Comparison of ENCODE assay signal across 12 cellular contexts in genomic region chr2:67311536-67311935, GRCh38.
DNase-seq lines count a peak whose midpoint lies in the region; ATAC-seq and TF ChIP-seq lines count a peak whose summit lies in the region.
"Had no signal": no experiment of that assay in that cellular context is flagged by ENCODE, and none has a peak within 500 bp of the region (broad histone marks: within the 10 kb centered on the region; RNA-seq: fewer than 3 reads in every experiment).

No MANE protein-coding gene starts in this region.

- no peak overlapping the region for H3K56ac ChIP-seq in mesendoderm (ENCODE audit: low read length)

- H4K20me1 ChIP-seq in osteoblast (ENCODE audit: insufficient read depth, low read length), result no peaks in the 10 kb centered on the region

- H3K4me3 Mint-ChIP-seq in activated CD8-positive, alpha-beta T cell treated with anti-CD3 and anti-CD28 coated beads for 36 hours, result no peak overlapping the region

- H3K36me3 ChIP-seq in osteoblast (ENCODE audit: insufficient read depth, low read length) (no peaks in the 10 kb centered on the region), mesendoderm (ENCODE audit: control insufficient read depth, insufficient read depth, low read length) (no peaks in the 10 kb centered on the region)
- H3K36me3 ChIP-seq: ascending aorta had no signal

- H2AK5ac ChIP-seq in mesendoderm (ENCODE audit: low read length), result no peak overlapping the region

- no peak for TF ChIP-seq CTCF in choroid plexus epithelial cell (conservative IDR thresholded peaks at IDR 0.05; ENCODE audit: low read depth, low read length)
- TF ChIP-seq CTCF in osteoblast (IDR thresholded peaks at IDR 0.05; ENCODE audit: extremely low read depth, low read depth, low read length), result no peak
- no peak for TF ChIP-seq CTCF in activated CD8-positive, alpha-beta T cell treated with anti-CD3 and anti-CD28 coated beads for 36 hours (IDR thresholded peaks at IDR 0.05)

- H3K4me3 ChIP-seq in choroid plexus epithelial cell (ENCODE audit: low read depth, low read length) (no peak overlapping the region), osteoblast (ENCODE audit: insufficient read depth, low read length) (no peak overlapping the region), mesendoderm (ENCODE audit: low read length) (no peak overlapping the region)
- H3K4me3 ChIP-seq: ascending aorta had no signal

- no peak overlapping the region for H3K27ac Mint-ChIP-seq in activated CD8-positive, alpha-beta T cell treated with anti-CD3 and anti-CD28 coated beads for 36 hours

- CTCF ChIA-PET in activated CD8-positive, alpha-beta T cell treated with anti-CD3 and anti-CD28 coated beads for 36 hours (lab: Charles Lee), result no interaction called here

- H3K27me3 Mint-ChIP-seq in activated CD8-positive, alpha-beta T cell treated with anti-CD3 and anti-CD28 coated beads for 36 hours, result peaks cover 9% of the 10 kb centered on the region

- H3K27ac ChIP-seq in osteoblast (ENCODE audit: low read depth, low read length) (no peak overlapping the region), mesendoderm (ENCODE audit: low read depth, low read length) (no peak overlapping the region)
- H3K27ac ChIP-seq: ascending aorta had no signal

- ATAC-seq in activated CD8-positive, alpha-beta T cell treated with anti-CD3 and anti-CD28 coated beads for 36 hours, result no peak
- ATAC-seq in GM18502 (IDR thresholded peaks at IDR 0.05; ENCODE audit: poor library complexity, unreplicated experiment), result no peak

- H2BK15ac ChIP-seq in mesendoderm (replicated peaks; ENCODE audit: low read depth), result no peak overlapping the region

- no peak overlapping the region for H3K23ac ChIP-seq in mesendoderm (ENCODE audit: low read length)

- no peak overlapping the region for H4K5ac ChIP-seq in mesendoderm (ENCODE audit: low read length)

- H2BK5ac ChIP-seq in mesendoderm (ENCODE audit: low read length), result no peak overlapping the region

- POLR2A ChIA-PET in activated CD8-positive, alpha-beta T cell treated with anti-CD3 and anti-CD28 coated beads for 36 hours (lab: Charles Lee), result no interaction called here

- H4K8ac ChIP-seq in mesendoderm (ENCODE audit: low read depth, low read length), result no peak overlapping the region

- no peaks in the 10 kb centered on the region for H3K79me1 ChIP-seq in mesendoderm (ENCODE audit: low read length)

- no peak overlapping the region for H3K9ac ChIP-seq in mesendoderm (ENCODE audit: low read length)

- H3K9me3 ChIP-seq in osteoblast (ENCODE audit: low read depth, low read length), result no peaks in the 10 kb centered on the region
- H3K9me3 ChIP-seq: ascending aorta had no signal

- H3K27me3 ChIP-seq in osteoblast (ENCODE audit: insufficient read depth, low read length), result no peaks in the 10 kb centered on the region
- H3K27me3 ChIP-seq in mesendoderm (ENCODE audit: insufficient read depth, low read length, poor library complexity), result no peaks in the 10 kb centered on the region
- H3K27me3 ChIP-seq: ascending aorta had no signal

- H3K4me1 ChIP-seq in osteoblast (ENCODE audit: insufficient read depth, low read length) (peaks cover 7% of the 10 kb centered on the region), mesendoderm (ENCODE audit: control insufficient read depth, low read depth, low read length) (no peaks in the 10 kb centered on the region)

- no peaks in the 10 kb centered on the region for H3K36me3 Mint-ChIP-seq in activated CD8-positive, alpha-beta T cell treated with anti-CD3 and anti-CD28 coated beads for 36 hours (ENCODE audit: low read depth)

- no peak overlapping the region for H3K4ac ChIP-seq in mesendoderm (ENCODE audit: low read depth, low read length)

- DNase-seq in ELR (ENCODE audit: low read depth), result peak; percentile 88
- DNase-seq in NCI-H226, result peak; percentile 79
- DNase-seq in choroid plexus epithelial cell (ENCODE audit: low read depth), result peak; percentile 62
- peak; percentile 46 for DNase-seq in osteoblast (ENCODE audit: insufficient read length, low spot score, missing footprints)
- no peak for DNase-seq in activated CD8-positive, alpha-beta T cell treated with anti-CD3 and anti-CD28 coated beads for 36 hours
- no peak for DNase-seq in mesendoderm
- DNase-seq in SKM-1 treated with dmso at 0.1 percent for 144 hours (lab: John Stamatoyannopoulos, UW; ENCODE audit: unreplicated experiment), result no peak
- DNase-seq: activated CD4-positive, alpha-beta T cell treated with anti-CD3 and anti-CD28 coated beads for 1 hour; DMS79 treated with DMSO at 0.1 percent for 48 hours; NCI-H774 had no signal

- no peak overlapping the region for H2AFZ ChIP-seq in osteoblast (ENCODE audit: low read length)

- no peak overlapping the region for H3K4me2 ChIP-seq in osteoblast (ENCODE audit: insufficient read depth, low read length)
- H3K4me2 ChIP-seq in mesendoderm (ENCODE audit: low read length), result no peak overlapping the region

- H3K79me2 ChIP-seq in osteoblast (ENCODE audit: insufficient read depth, low read length) (no peaks in the 10 kb centered on the region), mesendoderm (ENCODE audit: control insufficient read depth, insufficient read depth, low read length) (no peaks in the 10 kb centered on the region)

- H3K4me1 Mint-ChIP-seq in activated CD8-positive, alpha-beta T cell treated with anti-CD3 and anti-CD28 coated beads for 36 hours (ENCODE audit: low read depth), result no peaks in the 10 kb centered on the region

- H3K9me3 Mint-ChIP-seq in activated CD8-positive, alpha-beta T cell treated with anti-CD3 and anti-CD28 coated beads for 36 hours, result no peaks in the 10 kb centered on the region

- no peak overlapping the region for H3K18ac ChIP-seq in mesendoderm (ENCODE audit: low read length)

- intact Hi-C loops in activated CD8-positive, alpha-beta T cell treated with anti-CD3 and anti-CD28 coated beads for 36 hours (cut with micrococcal nuclease), result no loop called here

- WGBS in mesendoderm (ENCODE audit: extremely low coverage, insufficient coverage, low lambda C conversion rate), result no CpG with 5 or more reads among the region's 2 CpGs

- no peak overlapping the region for H2BK120ac ChIP-seq in mesendoderm (ENCODE audit: low read depth, low read length)

Comparison
In these comparisons a context has a peak if more than half of its experiments do, and no peak if none do; other contexts are left out.
1. DNase-seq: peak in ELR (single experiment), NCI-H226 (single experiment), choroid plexus epithelial cell (single experiment) and osteoblast (single experiment); none in activated CD8-positive, alpha-beta T cell treated with anti-CD3 and anti-CD28 coated beads for 36 hours (single experiment), mesendoderm (single experiment) and SKM-1 treated with dmso at 0.1 percent for 144 hours (single experiment).